ENCODE assay signal across 13 cellular contexts in the genomic region with DNA sequence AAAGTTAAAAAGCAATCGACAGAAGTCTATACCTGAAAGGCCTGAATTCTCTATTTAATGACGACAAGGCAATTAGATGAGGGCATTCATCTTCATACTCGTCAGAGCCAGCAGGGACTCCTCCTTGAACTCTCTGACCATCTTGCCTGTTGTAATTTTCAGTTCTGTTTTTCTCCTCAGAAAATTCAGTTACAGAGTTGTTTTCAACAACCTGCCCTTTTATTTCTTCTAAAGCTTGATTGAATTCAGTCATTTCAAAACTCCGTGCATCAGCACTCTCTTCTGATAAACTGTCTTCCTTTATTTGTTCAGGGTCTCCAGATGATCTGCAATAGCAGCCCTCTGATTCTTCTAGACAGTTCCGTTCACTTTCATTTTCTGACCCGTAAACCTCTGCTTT. TPM values are rescaled to one million over a fixed set of nuclear protein-coding genes. Genes with fewer than 3 reads are reported as not detected.
A peak's percentile ranks its signal among the peaks of the same experiment; 100 is the strongest.
DNase-seq lines count a peak whose midpoint lies in the region; ATAC-seq and TF ChIP-seq lines count a peak whose summit lies in the region.
"Had no signal": no experiment of that assay in that cellular context is flagged by ENCODE, and none has a peak within 500 bp of the region (broad histone marks: within the 10 kb centered on the region; RNA-seq: fewer than 3 reads in every experiment).

No MANE protein-coding gene starts in this region.

- H3K4me3 Mint-ChIP-seq in T-cell = peak overlapping the region; percentile 31 to 63 (median 37)
- H3K4me3 Mint-ChIP-seq: activated naive CD8-positive, alpha-beta T cell treated with anti-CD3 and anti-CD28 coated beads, Interleukin-2, amount 10 ng/mL, durations not matched to agents 7 days and 5 days had no signal

- no peak overlapping the region for H2AK5ac ChIP-seq in neuronal stem cell (ENCODE audit: low read depth, low read length)

- no peak overlapping the region for H4K91ac ChIP-seq in neuronal stem cell (ENCODE audit: low read depth, low read length, poor library complexity)

- H3K9me3 ChIP-seq in BLaER1 treated with 17β-estradiol and CSF1 and Interleukin-3, amounts not matched to agents 10 nM and 100 nM (replicated peaks in 1 of 11) = no peaks in the 10 kb centered on the region
- H3K9me3 ChIP-seq in thyroid gland = no peaks in the 10 kb centered on the region
- no peaks in the 10 kb centered on the region for H3K9me3 ChIP-seq in neuronal stem cell (replicated peaks in 1 of 2; ENCODE audit: control insufficient read depth in 2 of 2, insufficient read depth in 1 of 2, low read depth in 1 of 2, low read length in 2 of 2)
- no peaks in the 10 kb centered on the region for H3K9me3 ChIP-seq in mucosa of descending colon
- H3K9me3 ChIP-seq: stomach had no signal

- H3K4me1 Mint-ChIP-seq in T-cell = peaks cover 8 to 30% (median 20%) of the 10 kb centered on the region in 3 donors

- peak overlapping the region; percentile 81 to 87 for H3K27ac Mint-ChIP-seq in T-cell

- no peak overlapping the region for H4K8ac ChIP-seq in neuronal stem cell (ENCODE audit: low read depth, low read length)

- WGBS in thyroid gland, 2 donors = 67 to 70% methylated on average over 6 of the region's 6 CpGs
- no CpG with 5 or more reads among the region's 6 CpGs for WGBS in neuronal stem cell (ENCODE audit: extremely low coverage in 2 of 2, insufficient read length in 2 of 2, insufficient replicate concordance in 1 of 2), 2 donors

- H3K27me3 ChIP-seq in BLaER1 treated with 17β-estradiol and CSF1 and Interleukin-3, amounts not matched to agents 10 nM and 100 nM = no peaks in the 10 kb centered on the region
- H3K27me3 ChIP-seq in thyroid gland = no peaks in the 10 kb centered on the region
- H3K27me3 ChIP-seq in neuronal stem cell (ENCODE audit: control insufficient read depth in 3 of 3, insufficient read depth in 3 of 3, low read depth in 1 of 3, low read length in 3 of 3) = no peaks in the 10 kb centered on the region
- H3K27me3 ChIP-seq: stomach had no signal

- ATAC-seq in GM18861 (IDR thresholded peaks at IDR 0.05; ENCODE audit: unreplicated experiment) (peak; percentile 64), HG02852 (IDR thresholded peaks at IDR 0.05; ENCODE audit: unreplicated experiment) (peak; percentile 77), T-cell (replicated peaks in 1 of 4) (peak in 1 of 4 experiments; percentile 19), mucosa of descending colon (no peak)
- ATAC-seq: Panc1 had no signal

- H3K27ac ChIP-seq in BLaER1 treated with 17β-estradiol and CSF1 and Interleukin-3, amounts not matched to agents 10 nM and 100 nM = peak overlapping the region in 6 of 11 experiments; percentile 17 to 60 (median 32); a peak in 9 of 22 replicates
- no peak overlapping the region for H3K27ac ChIP-seq in thyroid gland
- H3K27ac ChIP-seq in neuronal stem cell (replicated peaks; ENCODE audit: low read length) = no peak overlapping the region

- H3K9ac ChIP-seq in BLaER1 treated with 17β-estradiol and CSF1 and Interleukin-3, amounts not matched to agents 10 nM and 100 nM = peak overlapping the region in 5 of 11 experiments; percentile 17 to 60 (median 37); a peak in 5 of 22 replicates
- H3K9ac ChIP-seq in neuronal stem cell (ENCODE audit: low read depth, low read length, poor library complexity) = no peak overlapping the region

- TF ChIP-seq CTCF in thyroid gland (IDR thresholded peaks at IDR 0.05) (no peak), mucosa of descending colon (IDR thresholded peaks at IDR 0.05) (no peak)

- no peak overlapping the region for H2AFZ ChIP-seq in neuronal stem cell (ENCODE audit: low read length)

- no peak overlapping the region for H3K4ac ChIP-seq in neuronal stem cell (ENCODE audit: low read length)

- H4K20me1 ChIP-seq in BLaER1 treated with 17β-estradiol and CSF1 and Interleukin-3, amounts not matched to agents 10 nM and 100 nM = peaks cover 0 to 17% (median 6%) of the 10 kb centered on the region in 11 experiments; a peak in 7 of 22 replicates

- no peak for TF ChIP-seq POLR2A in thyroid gland (IDR thresholded peaks at IDR 0.05)

- no peaks in the 10 kb centered on the region for H3K27me3 Mint-ChIP-seq in T-cell
- H3K27me3 Mint-ChIP-seq: activated naive CD8-positive, alpha-beta T cell treated with anti-CD3 and anti-CD28 coated beads, Interleukin-2, amount 10 ng/mL, durations not matched to agents 7 days and 5 days had no signal

- no peak overlapping the region for H2BK15ac ChIP-seq in neuronal stem cell (ENCODE audit: low read length)

- H3K4me3 ChIP-seq in BLaER1 treated with 17β-estradiol and CSF1 and Interleukin-3, amounts not matched to agents 10 nM and 100 nM = no peak overlapping the region
- no peak overlapping the region for H3K4me3 ChIP-seq in thyroid gland (replicated peaks in 1 of 3)
- H3K4me3 ChIP-seq in neuronal stem cell (ENCODE audit: low read length in 2 of 2) = no peak overlapping the region
- H3K4me3 ChIP-seq in mucosa of descending colon = no peak overlapping the region

- no peak overlapping the region for H3K14ac ChIP-seq in neuronal stem cell (ENCODE audit: low read length)

- H3K23ac ChIP-seq in neuronal stem cell (ENCODE audit: low read depth, low read length, poor library complexity) = no peak overlapping the region

- no peaks in the 10 kb centered on the region for H3K79me1 ChIP-seq in neuronal stem cell (ENCODE audit: low read depth, low read length)

- peaks cover 37% of the 10 kb centered on the region for H3K36me3 Mint-ChIP-seq in T-cell

- H3K4me1 ChIP-seq in BLaER1 treated with 17β-estradiol and CSF1 and Interleukin-3, amounts not matched to agents 10 nM and 100 nM = peaks cover 0 to 13% (median 7%) of the 10 kb centered on the region in 10 experiments; a peak in 10 of 20 replicates
- H3K4me1 ChIP-seq in thyroid gland = no peaks in the 10 kb centered on the region
- H3K4me1 ChIP-seq in neuronal stem cell (ENCODE audit: control insufficient read depth in 2 of 2, insufficient read depth in 1 of 2, low read depth in 1 of 2, low read length in 2 of 2) = no peaks in the 10 kb centered on the region
- peaks cover 8% of the 10 kb centered on the region for H3K4me1 ChIP-seq in mucosa of descending colon (ENCODE audit: low read depth)

- peaks cover 86 to 100% (median 93%) of the 10 kb centered on the region in 11 experiments for H3K36me3 ChIP-seq in BLaER1 treated with 17β-estradiol and CSF1 and Interleukin-3, amounts not matched to agents 10 nM and 100 nM
- H3K36me3 ChIP-seq in thyroid gland (peaks cover 7 to 31% of the 10 kb centered on the region in 2 donors), neuronal stem cell (replicated peaks in 1 of 2; ENCODE audit: control insufficient read depth in 2 of 2, insufficient read depth in 2 of 2, low read length in 2 of 2) (peaks cover 4 to 98% of the 10 kb centered on the region in 2 donors), mucosa of descending colon (ENCODE audit: low read depth) (no peaks in the 10 kb centered on the region)

- no peaks in the 10 kb centered on the region for H3K9me3 Mint-ChIP-seq in T-cell
- H3K9me3 Mint-ChIP-seq: activated naive CD8-positive, alpha-beta T cell treated with anti-CD3 and anti-CD28 coated beads, Interleukin-2, amount 10 ng/mL, durations not matched to agents 7 days and 5 days had no signal

- intact Hi-C loops in thyroid gland (cut with DNase I) = no loop called here
- intact Hi-C loops in mucosa of descending colon (cut with DNase I, micrococcal nuclease) = loop anchor here in 1 of 2 donors (10.0 kb wide), 1 partner anchor 293 kb away; a partner anchor contains a TSS

- DNase-seq in T-cell (no peak), SW 1271 (lab: John Stamatoyannopoulos, UW) (no peak), thyroid gland (no peak), neuronal stem cell (ENCODE audit: low spot score) (no peak), mucosa of descending colon (no peak)
- DNase-seq: activated naive CD8-positive, alpha-beta T cell treated with anti-CD3 and anti-CD28 coated beads, Interleukin-2, amount 10 ng/mL, durations not matched to agents 7 days and 5 days; glutamatergic neuron; stomach had no signal

- no peak overlapping the region for H2BK12ac ChIP-seq in neuronal stem cell (ENCODE audit: low read length)

- H2BK5ac ChIP-seq in neuronal stem cell (ENCODE audit: low read length) = no peak overlapping the region

- CTCF ChIA-PET in T-cell (lab: Charles Lee) = interaction anchor here (0.6 to 1.0 kb wide), 5 partner anchors 9 to 152 kb away, joined by 3 read pairs; no protein-coding TSS in a partner anchor

- no peak overlapping the region for H2BK120ac ChIP-seq in neuronal stem cell (ENCODE audit: low read depth, low read length)

- no peak overlapping the region for H3K18ac ChIP-seq in neuronal stem cell (ENCODE audit: low read length)

- POLR2A ChIA-PET in T-cell (lab: Charles Lee) = no interaction called here

- peak overlapping the region in 6 of 11 experiments; percentile 2 to 68 (median 21); a peak in 10 of 22 replicates for H3K4me2 ChIP-seq in BLaER1 treated with 17β-estradiol and CSF1 and Interleukin-3, amounts not matched to agents 10 nM and 100 nM
- H3K4me2 ChIP-seq in neuronal stem cell (ENCODE audit: insufficient read depth, low read length, poor library complexity, severe bottlenecking) = no peak overlapping the region

RNA-seq across cellular contexts. Expression of a gene that starts 15.6 kb away (rescaled TPM):
- 10 to 100 TPM; 22.5 to 31.9 (median 25.1) TPM for total RNA-seq in T-cell
- total RNA-seq in thyroid gland = 10 to 100 TPM; 11.0 to 19.2 (median 15.9) TPM
- polyA plus RNA-seq in neuronal stem cell (2013, experiment 1 of 2) = 16.0 TPM
- 18.5 TPM for polyA plus RNA-seq in neuronal stem cell (2013, experiment 2 of 2)
- total RNA-seq in mucosa of descending colon = 10 to 100 TPM; 18.0 to 26.8 (median 21.3) TPM

RNA-seq across cellular contexts. Expression of a gene that starts 25.0 kb away (rescaled TPM):
- total RNA-seq in T-cell (not detected), thyroid gland (1 to 10 TPM in 2 of 4 donors, under 1 TPM in 2; 0.89 to 5.5 (median 1.7) TPM), mucosa of descending colon (1 to 10 TPM in 1 of 3 donors, not detected in 2; 1.7 TPM)
- polyA plus RNA-seq in neuronal stem cell (2013, experiment 1 of 2) = 131 TPM
- 135 TPM for polyA plus RNA-seq in neuronal stem cell (2013, experiment 2 of 2)
- total RNA-seq: activated naive CD8-positive, alpha-beta T cell treated with anti-CD3 and anti-CD28 coated beads, Interleukin-2, amount 10 ng/mL, durations not matched to agents 7 days and 5 days; pulmonary artery endothelial cell had no signal

Comparison
In these comparisons a context has a peak if more than half of its experiments do, and no peak if none do; other contexts are left out.
1. H3K27ac ChIP-seq: peak in BLaER1 treated with 17β-estradiol and CSF1 and Interleukin-3, amounts not matched to agents 10 nM and 100 nM (6 of 11); none in thyroid gland (0 of 3) and neuronal stem cell (single experiment).